In the genomic region with DNA sequence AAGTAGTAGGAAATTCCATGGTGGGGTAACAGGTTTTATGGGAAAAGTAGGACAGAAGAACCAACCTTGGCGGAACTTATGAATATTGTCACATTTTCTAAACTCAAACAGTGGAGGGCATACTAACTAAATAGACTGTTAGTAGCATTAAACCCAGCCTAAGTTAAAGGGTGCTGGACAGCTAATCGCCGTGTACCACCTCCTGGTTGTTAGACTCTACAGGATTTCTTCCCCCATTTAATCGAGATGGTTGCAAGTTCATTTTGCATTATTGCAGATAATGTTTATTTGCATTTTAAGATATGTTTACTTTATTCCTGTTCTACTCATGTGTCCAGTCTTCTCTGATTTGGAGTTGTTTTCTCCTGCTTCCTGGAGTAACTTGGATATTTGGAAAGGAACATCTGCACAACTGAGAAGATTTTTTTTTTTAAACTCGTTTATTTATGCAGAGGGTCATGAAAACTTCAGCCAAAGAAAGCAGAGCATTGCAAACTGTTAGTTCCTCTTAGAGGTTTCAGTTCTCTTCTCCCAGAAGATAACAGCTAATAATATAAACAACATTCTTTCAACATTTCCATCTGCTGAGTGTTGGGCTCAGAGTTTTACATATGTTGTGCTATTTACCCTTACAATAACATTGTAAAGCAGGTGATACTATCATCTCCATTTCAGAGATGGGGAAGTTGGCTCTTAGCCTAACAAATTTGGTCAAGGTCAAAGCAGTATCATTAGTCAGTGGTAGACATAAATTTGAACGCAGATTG, we compare ENCODE assay signal across 10 cellular contexts. TPM values are rescaled to one million over a fixed set of nuclear protein-coding genes. Genes with fewer than 3 reads are reported as not detected.
DNase-seq lines count a peak whose midpoint lies in the region; ATAC-seq and TF ChIP-seq lines count a peak whose summit lies in the region.
"Had no signal": no experiment of that assay in that cellular context is flagged by ENCODE, and none has a peak within 500 bp of the region (broad histone marks: within the 10 kb centered on the region; RNA-seq: fewer than 3 reads in every experiment).

No MANE protein-coding gene starts in this region.

- peaks cover 0 to 3% (median 0%) of the 10 kb centered on the region in 7 donors for H3K9me3 Mint-ChIP-seq in CD14-positive monocyte
- H3K9me3 Mint-ChIP-seq: neural crest cell had no signal

- H3K36me3 Mint-ChIP-seq in CD14-positive monocyte, result no peaks in the 10 kb centered on the region

- DNase-seq in CD14-positive monocyte (ENCODE audit: low spot score), result no peak
- peak; percentile 32 for DNase-seq in GM20000 (ENCODE audit: low spot score)
- DNase-seq in effector CD8-positive, alpha-beta T cell (lab: John Stamatoyannopoulos, UW), result no peak
- DNase-seq in activated naive CD4-positive, alpha-beta T cell treated with anti-CD3 and anti-CD28 coated beads, Interleukin-2, amount 50 U/mL, for 16 hours, result no peak
- DNase-seq in substantia nigra (lab: John Stamatoyannopoulos, UW), result no peak
- no peak for DNase-seq in NCI-H2196 treated with DMSO at 0.1 percent for 48 hours (lab: John Stamatoyannopoulos, UW; ENCODE audit: unreplicated experiment)

- peaks cover 60% of the 10 kb centered on the region for H3K4me1 Mint-ChIP-seq in CD14-positive monocyte
- H3K4me1 Mint-ChIP-seq: neural crest cell had no signal

- H3K4me3 Mint-ChIP-seq in CD14-positive monocyte, result peak overlapping the region in 1 of 2 donors; percentile 70
- H3K4me3 Mint-ChIP-seq: neural crest cell had no signal

- peak overlapping the region; percentile 82 to 92 (median 90) for H3K27ac Mint-ChIP-seq in CD14-positive monocyte

- H3K27me3 Mint-ChIP-seq in CD14-positive monocyte (ENCODE audit: low read depth in 3 of 3), result peaks cover 0 to 8% (median 1%) of the 10 kb centered on the region in 3 donors

- no peak overlapping the region for H3K27ac ChIP-seq in substantia nigra (ENCODE audit: low read depth, low read length, poor library complexity, severe bottlenecking)
- H3K27ac ChIP-seq: cardiac muscle cell had no signal

- intact Hi-C loops in CD14-positive monocyte (cut with micrococcal nuclease), result loop anchor here in 1 of 2 donors (10.0 kb wide), 1 partner anchor 53 kb away; a partner anchor contains a TSS

- ATAC-seq in HG03378 (IDR thresholded peaks at IDR 0.05; ENCODE audit: unreplicated experiment) (peak; percentile 92), esophagus mucosa (peak; percentile 38)

- no peak for TF ChIP-seq CTCF in CD14-positive monocyte (IDR thresholded peaks at IDR 0.05)
- TF ChIP-seq CTCF in GM20000 (IDR thresholded peaks at IDR 0.05; ENCODE audit: extremely low read depth, missing control alignments), result no peak

RNA-seq across cellular contexts. Expression of a gene that starts 51.5 kb away (rescaled TPM):
- polyA plus RNA-seq in CD14-positive monocyte, result 10 to 100 TPM; 13.6 to 21.0 TPM
- total RNA-seq in esophagus mucosa, result 11.5 TPM
